ENCODE assay signal across 8 cellular contexts in the genomic region with DNA sequence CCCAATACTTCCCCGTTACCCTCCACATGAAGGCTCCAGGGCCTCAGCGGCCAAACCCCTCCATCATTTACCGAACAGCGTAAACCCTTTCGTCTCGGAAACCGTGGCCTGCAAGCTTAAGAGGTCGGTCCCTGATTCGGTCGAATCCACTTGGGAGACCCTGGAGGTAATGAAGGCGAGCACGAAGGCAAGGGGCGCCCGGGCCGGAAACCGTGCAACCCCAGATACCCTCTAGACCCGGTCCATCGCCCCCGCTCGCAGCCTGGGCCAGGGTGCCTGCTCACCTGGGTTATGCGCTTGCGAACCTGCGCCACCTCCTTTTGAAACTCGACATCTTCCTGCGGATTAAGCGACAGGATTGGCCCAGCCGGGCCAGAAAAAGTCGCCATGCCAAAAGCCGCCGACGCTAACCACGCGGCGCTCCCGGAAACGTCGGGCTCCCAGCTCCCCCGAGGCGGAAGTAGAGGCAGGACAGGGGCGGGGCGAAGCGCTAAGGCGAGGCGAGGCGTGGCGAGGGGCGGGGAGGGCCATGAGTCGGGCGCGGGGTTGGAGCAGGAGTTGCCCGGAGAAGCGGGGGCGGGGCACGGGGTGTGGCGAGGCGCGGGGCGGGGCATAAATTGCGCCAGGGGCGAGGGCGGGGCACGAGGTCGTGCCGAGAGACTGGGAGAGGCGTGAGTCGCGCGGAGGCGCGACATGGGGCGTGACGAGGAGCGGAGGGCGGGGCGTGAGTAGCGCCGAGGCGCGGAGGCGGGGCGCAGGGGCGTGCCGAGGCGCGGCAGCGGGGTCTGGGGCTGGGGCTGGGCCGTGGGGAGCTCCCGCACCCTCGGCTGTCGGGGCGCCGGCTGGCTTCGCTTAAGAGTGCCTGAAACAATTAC. TPM values are rescaled to one million over a fixed set of nuclear protein-coding genes. Genes with fewer than 3 reads are reported as not detected.
DNase-seq lines count a peak whose midpoint lies in the region; ATAC-seq lines count a peak whose summit lies in the region.

A gene (minus strand): TSS at position 414 of the 875 bp plus-strand sequence. CDS start 25 bp downstream, at position 389.

- H3K27ac Mint-ChIP-seq in IgD-negative memory B cell: peak within 1 kb of the TSS; percentile 92 to 98 (median 96)

- H3K36me3 Mint-ChIP-seq in IgD-negative memory B cell: no peaks in the 10 kb centered on the region

- ATAC-seq in GM21576 (IDR thresholded peaks at IDR 0.05; ENCODE audit: unreplicated experiment): peak; percentile 90

- H3K9me3 Mint-ChIP-seq in IgD-negative memory B cell: no peaks in the 10 kb centered on the region

- DNase-seq in DMS114 treated with DMSO at 0.1 percent for 48 hours (lab: John Stamatoyannopoulos, UW; ENCODE audit: unreplicated experiment): peak; percentile 84
- peak; percentile 98 for DNase-seq in OCI-M1 (lab: John Stamatoyannopoulos, UW)
- DNase-seq in activated T-cell treated with anti-CD3 and anti-CD28 coated beads for 24 hours (ENCODE audit: low read depth): peak; percentile 100
- peak; percentile 91 for DNase-seq in epidermal melanocyte (ENCODE audit: insufficient read length, low spot score)
- peak; percentile 91 for DNase-seq in middle frontal gyrus (ENCODE audit: extremely low spot score, low spot score)
- peak; percentile 100 for DNase-seq in stimulated activated CD8-positive, alpha-beta memory T cell treated with anti-CD3 and anti-CD28 coated beads, Interleukin-2, amount 100 ng/mL, for 1 hour (ENCODE audit: low read depth in 2 of 2)

- H3K27me3 Mint-ChIP-seq in IgD-negative memory B cell: no peaks in the 10 kb centered on the region

- peaks cover 14 to 20% (median 19%) of the 10 kb centered on the region in 3 donors for H3K4me1 Mint-ChIP-seq in IgD-negative memory B cell

- H3K4me3 Mint-ChIP-seq in IgD-negative memory B cell: peak within 1 kb of the TSS; percentile 97 to 100 (median 98)

RNA-seq across cellular contexts. Expression of the gene that starts here (rescaled TPM):
- 72.4 TPM for polyA plus RNA-seq in IgD-negative memory B cell

Comparison
In these comparisons a context has a peak if more than half of its experiments do, and no peak if none do; other contexts are left out.
1. Peak in every context shown above with its lines: DNase-seq and ATAC-seq.